ENCODE assay signal across 11 cellular contexts in the genomic region with DNA sequence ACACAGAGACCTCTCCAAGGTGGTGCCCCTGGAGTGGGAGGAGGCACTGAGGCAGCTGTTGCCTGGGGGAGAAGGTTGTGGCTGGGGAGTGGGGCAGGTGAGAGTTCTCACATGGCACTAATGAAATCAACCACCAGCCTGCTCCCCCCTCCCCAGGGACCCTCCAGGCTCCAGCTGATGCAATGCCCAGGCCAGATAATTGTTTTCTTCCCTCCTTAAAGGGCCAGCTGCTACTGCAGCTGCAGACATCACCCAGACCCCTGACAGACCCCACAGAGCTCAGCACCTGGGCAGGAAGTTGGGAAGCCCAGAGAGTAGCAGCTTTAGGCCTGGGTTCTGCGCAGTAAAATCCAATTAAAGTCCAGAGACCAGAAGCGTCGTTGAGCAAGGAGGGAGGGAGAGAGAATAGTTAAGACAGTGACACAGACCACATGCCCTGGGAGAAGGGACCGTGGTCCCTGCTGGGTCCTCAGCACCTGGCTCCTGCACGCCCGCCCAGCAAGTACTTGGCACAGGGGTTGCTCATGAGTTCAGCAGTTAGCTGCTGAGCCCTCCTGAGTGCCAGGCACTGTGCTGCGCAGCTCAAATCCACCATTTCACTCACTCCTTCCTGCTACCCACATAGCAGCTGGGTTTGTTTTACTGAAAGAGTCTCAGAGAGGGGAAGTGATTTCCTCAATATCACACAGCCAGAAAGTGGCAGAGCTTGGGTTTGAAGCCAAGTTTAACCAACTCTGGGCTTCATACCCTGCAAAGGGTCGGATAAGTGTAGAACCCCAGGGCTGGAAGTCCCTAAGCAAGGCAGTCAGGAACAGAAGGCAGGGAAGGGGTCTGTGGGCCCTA. TPM values are rescaled to one million over a fixed set of nuclear protein-coding genes. Genes with fewer than 3 reads are reported as not detected.
DNase-seq lines count a peak whose midpoint lies in the region; ATAC-seq, FAIRE-seq and TF ChIP-seq lines count a peak whose summit lies in the region.
"Had no signal": no experiment of that assay in that cellular context is flagged by ENCODE, and none has a peak within 500 bp of the region (broad histone marks: within the 10 kb centered on the region; RNA-seq: fewer than 3 reads in every experiment).

No MANE protein-coding gene starts in this region.

- H3K4me1 ChIP-seq in adipocyte (ENCODE audit: control insufficient read depth, insufficient read depth, low read length) (peaks cover 10% of the 10 kb centered on the region), osteoblast (ENCODE audit: insufficient read depth, low read length) (no peaks in the 10 kb centered on the region)

- H3K27me3 ChIP-seq in adipocyte (replicated peaks; ENCODE audit: control insufficient read depth, insufficient read depth, low read length) = peaks cover 60% of the 10 kb centered on the region
- peaks cover 35% of the 10 kb centered on the region for H3K27me3 ChIP-seq in osteoblast (ENCODE audit: insufficient read depth, low read length)

- H3K27ac ChIP-seq in osteoblast (ENCODE audit: low read depth, low read length) = no peak overlapping the region

- H3K9ac ChIP-seq in adipocyte (ENCODE audit: low read length) = no peak overlapping the region

- H3K36me3 ChIP-seq in adipocyte (ENCODE audit: control insufficient read depth, insufficient read depth, low read length, severe bottlenecking) (no peaks in the 10 kb centered on the region), osteoblast (ENCODE audit: insufficient read depth, low read length) (no peaks in the 10 kb centered on the region)

- no peak for FAIRE-seq in D721Med (lab: Jason Lieb, UNC)
- FAIRE-seq: A204.1, endothelial cell of umbilical vein had no signal

- H3K4me2 ChIP-seq in osteoblast (ENCODE audit: insufficient read depth, low read length) = no peak overlapping the region

- H3K4me3 ChIP-seq in adipocyte (ENCODE audit: low read length) (no peak overlapping the region), osteoblast (ENCODE audit: insufficient read depth, low read length) (no peak overlapping the region)

- no peaks in the 10 kb centered on the region for H3K9me3 ChIP-seq in adipocyte (ENCODE audit: control insufficient read depth, low read length)
- no peaks in the 10 kb centered on the region for H3K9me3 ChIP-seq in osteoblast (ENCODE audit: low read depth, low read length)

- DNase-seq in NCI-H1694 treated with DMSO at 0.1 percent for 48 hours (lab: John Stamatoyannopoulos, UW) = peak; percentile 3
- DNase-seq in NCI-H1694 (lab: John Stamatoyannopoulos, UW) = no peak
- DNase-seq in NCI-H2107 (lab: John Stamatoyannopoulos, UW) = peak; percentile 74
- DNase-seq in adipocyte (ENCODE audit: low read depth) = peak; percentile 38
- peak; percentile 81 for DNase-seq in osteoblast (ENCODE audit: insufficient read length, low spot score, missing footprints)
- no peak for DNase-seq in D721Med (ENCODE audit: insufficient read length, low spot score)
- DNase-seq in hypothalamus (lab: John Stamatoyannopoulos, UW) = no peak
- DNase-seq: activated CD8-positive, alpha-beta memory T cell treated with anti-CD3 and anti-CD28 coated beads, Interleukin-2, amount 50 U/mL, for 4 hours had no signal

- no peak for ATAC-seq in GM21528 (IDR thresholded peaks at IDR 0.05; ENCODE audit: low FRiP score, unreplicated experiment)

- no peaks in the 10 kb centered on the region for H3K79me2 ChIP-seq in osteoblast (ENCODE audit: insufficient read depth, low read length)

- TF ChIP-seq CTCF in osteoblast (IDR thresholded peaks at IDR 0.05; ENCODE audit: extremely low read depth, low read depth, low read length) = no peak
- no peak for TF ChIP-seq CTCF in D721Med (IDR thresholded peaks at IDR 0.05; ENCODE audit: insufficient read depth, missing control alignments)

- H4K20me1 ChIP-seq in osteoblast (ENCODE audit: insufficient read depth, low read length) = no peaks in the 10 kb centered on the region

- no peak overlapping the region for H2AFZ ChIP-seq in osteoblast (ENCODE audit: low read length)

RNA-seq across cellular contexts. Expression of a gene that starts 1.9 kb away (rescaled TPM):
- total RNA-seq in osteoblast = 3.5 and 6.2 TPM in 2 replicates

RNA-seq across cellular contexts. Expression of a gene that starts 28.0 kb away (rescaled TPM):
- total RNA-seq in osteoblast = 24.2 TPM in 2 replicates

Comparison
In these comparisons a context has a peak if more than half of its experiments do, and no peak if none do; other contexts are left out.
1. DNase-seq: peak in NCI-H1694 treated with DMSO at 0.1 percent for 48 hours (single experiment), NCI-H2107 (single experiment), adipocyte (single experiment) and osteoblast (single experiment); none in NCI-H1694 (single experiment), D721Med (single experiment) and hypothalamus (0 of 51).